ENCODE assay signal across 8 cellular contexts in genomic region chr5:149999359-149999758, GRCh38. TPM values are rescaled to one million over a fixed set of nuclear protein-coding genes. Genes with fewer than 3 reads are reported as not detected.
DNase-seq lines count a peak whose midpoint lies in the region; TF ChIP-seq lines count a peak whose summit lies in the region.

No MANE protein-coding gene starts in this region.

- peaks cover 17 to 23% of the 10 kb centered on the region in 2 donors for H3K36me3 Mint-ChIP-seq in CD4-positive, alpha-beta memory T cell
- peaks cover 8% of the 10 kb centered on the region for H3K36me3 Mint-ChIP-seq in neural progenitor cell

- peak overlapping the region; percentile 80 for H3K27ac ChIP-seq in CD4-positive, alpha-beta memory T cell (ENCODE audit: low read depth, low read length)
- H3K27ac ChIP-seq in duodenal mucosa (ENCODE audit: low read depth, low read length) (peak overlapping the region; percentile 88), neural progenitor cell (no peak overlapping the region)

- peaks cover 2% of the 10 kb centered on the region for H3K36me3 ChIP-seq in CD4-positive, alpha-beta memory T cell (ENCODE audit: insufficient read depth, low read length)
- H3K36me3 ChIP-seq in duodenal mucosa (ENCODE audit: control insufficient read depth in 1 of 2, insufficient read depth in 2 of 2, low read length in 2 of 2) (peaks cover 7 to 16% of the 10 kb centered on the region in 2 donors), neural progenitor cell (no peaks in the 10 kb centered on the region)

- H3K27me3 Mint-ChIP-seq in CD4-positive, alpha-beta memory T cell: no peaks in the 10 kb centered on the region
- peaks cover 2% of the 10 kb centered on the region for H3K27me3 Mint-ChIP-seq in neural progenitor cell (ENCODE audit: insufficient read depth, low read depth)

- CTCF ChIA-PET in CD4-positive, alpha-beta memory T cell (lab: Charles Lee; ENCODE audit: partially characterized antibody): interaction anchor here (1.0 to 3.2 kb wide), 4 partner anchors 8 to 165 kb away, joined by 3 to 16 read pairs (median 4); partner anchors contain the start of gene SLC26A2

- H3K4me2 ChIP-seq in neural progenitor cell: peak overlapping the region; percentile 83

- H3F3A ChIP-seq in neural progenitor cell (ENCODE audit: low read depth): peaks cover 22% of the 10 kb centered on the region

- H3K4me3 Mint-ChIP-seq in CD4-positive, alpha-beta memory T cell: peak overlapping the region; percentile 76 to 97 (median 88)
- peak overlapping the region; percentile 96 for H3K4me3 Mint-ChIP-seq in neural progenitor cell

- H3K79me2 ChIP-seq in neural progenitor cell (ENCODE audit: low read depth): peaks cover 43% of the 10 kb centered on the region

- peaks cover 30 to 43% (median 38%) of the 10 kb centered on the region in 4 donors for H3K4me1 Mint-ChIP-seq in CD4-positive, alpha-beta memory T cell
- H3K4me1 Mint-ChIP-seq in neural progenitor cell: peaks cover 26% of the 10 kb centered on the region

- H4K20me1 ChIP-seq in neural progenitor cell (ENCODE audit: low read depth): peaks cover 22% of the 10 kb centered on the region

- intact Hi-C loops in CD4-positive, alpha-beta memory T cell (cut with micrococcal nuclease): no loop called here

- POLR2A ChIA-PET in CD4-positive, alpha-beta memory T cell (lab: Charles Lee; ENCODE audit: partially characterized antibody): interaction anchor here (0.9 to 3.2 kb wide), 5 partner anchors 9 to 701 kb away, joined by 3 to 35 read pairs (median 11); partner anchors contain the start of genes CSNK1A1, RBM22 and SLC26A2

- H3K27ac Mint-ChIP-seq in CD4-positive, alpha-beta memory T cell: peak overlapping the region; percentile 81 to 96 (median 91)
- H3K27ac Mint-ChIP-seq in neural progenitor cell: no peak overlapping the region

- H3K27me3 ChIP-seq in CD4-positive, alpha-beta memory T cell (ENCODE audit: insufficient read depth, low read length): no peaks in the 10 kb centered on the region
- H3K27me3 ChIP-seq in duodenal mucosa (ENCODE audit: control insufficient read depth in 1 of 2, insufficient read depth in 2 of 2, low read length in 2 of 2) (no peaks in the 10 kb centered on the region), neural progenitor cell (no peaks in the 10 kb centered on the region)

- DNase-seq in CD4-positive, alpha-beta memory T cell: no peak
- DNase-seq in NCI-H510A (lab: John Stamatoyannopoulos, UW) (peak; percentile 22), neural progenitor cell (ENCODE audit: low spot score) (no peak), DMS79 (lab: John Stamatoyannopoulos, UW) (no peak), EL (no peak), NCI-H1105 (lab: John Stamatoyannopoulos, UW) (no peak), hypothalamus (lab: John Stamatoyannopoulos, UW) (no peak)

- H3K9me3 Mint-ChIP-seq in CD4-positive, alpha-beta memory T cell: no peaks in the 10 kb centered on the region
- no peaks in the 10 kb centered on the region for H3K9me3 Mint-ChIP-seq in neural progenitor cell

- TF ChIP-seq CTCF in neural progenitor cell (IDR thresholded peaks at IDR 0.05): no peak

- peaks cover 28% of the 10 kb centered on the region for H3K4me1 ChIP-seq in CD4-positive, alpha-beta memory T cell (ENCODE audit: insufficient read depth, low read length)
- H3K4me1 ChIP-seq in duodenal mucosa (ENCODE audit: control insufficient read depth in 1 of 2, insufficient read depth in 2 of 2, low read length in 2 of 2): peaks cover 27 to 33% of the 10 kb centered on the region in 2 donors
- H3K4me1 ChIP-seq in neural progenitor cell: peaks cover 13% of the 10 kb centered on the region

- H3K9ac ChIP-seq in duodenal mucosa (ENCODE audit: low read depth in 1 of 2, low read length in 2 of 2): peak overlapping the region; percentile 69 to 97
- H3K9ac ChIP-seq in neural progenitor cell: peak overlapping the region; percentile 56

- H3K4me3 ChIP-seq in CD4-positive, alpha-beta memory T cell (ENCODE audit: low read length in 2 of 2): peak overlapping the region in 1 of 2 donors; percentile 68
- peak overlapping the region; percentile 82 to 96 for H3K4me3 ChIP-seq in duodenal mucosa (ENCODE audit: low read depth in 1 of 2, low read length in 2 of 2)
- H3K4me3 ChIP-seq in neural progenitor cell: peak overlapping the region; percentile 76

- H3K9me3 ChIP-seq in CD4-positive, alpha-beta memory T cell (ENCODE audit: control insufficient read depth in 1 of 2, low read length in 2 of 2): no peaks in the 10 kb centered on the region
- H3K9me3 ChIP-seq in duodenal mucosa (ENCODE audit: control insufficient read depth in 1 of 2, low read length in 2 of 2): no peaks in the 10 kb centered on the region
- H3K9me3 ChIP-seq in neural progenitor cell (ENCODE audit: low read depth): no peaks in the 10 kb centered on the region

- H2AFZ ChIP-seq in neural progenitor cell (replicated peaks): no peak overlapping the region

RNA-seq across cellular contexts. Expression of gene TIGD6, which starts 1.1 kb away (rescaled TPM):
- 1 to 10 TPM; 5.8 to 6.8 TPM for total RNA-seq in CD4-positive, alpha-beta memory T cell
- polyA plus RNA-seq in CD4-positive, alpha-beta memory T cell: 1 to 10 TPM; 1.3 TPM
- 4.1 and 4.7 TPM in 2 replicates for total RNA-seq in neural progenitor cell (ENCODE audit: low replicate concordance)

RNA-seq across cellular contexts. Expression of gene HMGXB3, which starts 1.2 kb away (rescaled TPM):
- total RNA-seq in CD4-positive, alpha-beta memory T cell: 10 to 100 TPM; 35.3 to 35.4 TPM
- 10 to 100 TPM in 1 of 2 donors, 1 to 10 TPM in 1; 8.5 to 14.6 TPM for polyA plus RNA-seq in CD4-positive, alpha-beta memory T cell
- 23.1 and 31.3 TPM in 2 replicates for total RNA-seq in neural progenitor cell (ENCODE audit: low replicate concordance)

RNA-seq across cellular contexts. Expression of gene SLC26A2, which starts 38.8 kb away (rescaled TPM):
- total RNA-seq in CD4-positive, alpha-beta memory T cell: 10 to 100 TPM; 14.2 to 14.3 TPM
- 1 to 10 TPM; 1.4 to 4.0 TPM for polyA plus RNA-seq in CD4-positive, alpha-beta memory T cell
- total RNA-seq in neural progenitor cell (ENCODE audit: low replicate concordance): 14.0 and 20.1 TPM in 2 replicates

RNA-seq across cellular contexts. Expression of gene PDE6A, which starts 54.8 kb away (rescaled TPM):
- not detected for total RNA-seq in CD4-positive, alpha-beta memory T cell
- not detected for polyA plus RNA-seq in CD4-positive, alpha-beta memory T cell
- total RNA-seq in neural progenitor cell (ENCODE audit: low replicate concordance): not detected in 2 replicates
